14 cellular contexts compared by ENCODE assay signal in genomic region chr9:131590449-131590848, GRCh38. TPM values are rescaled to one million over a fixed set of nuclear protein-coding genes. Genes with fewer than 3 reads are reported as not detected.
DNase-seq lines count a peak whose midpoint lies in the region; ATAC-seq and TF ChIP-seq lines count a peak whose summit lies in the region.
"Had no signal": no experiment of that assay in that cellular context is flagged by ENCODE, and none has a peak within 500 bp of the region (broad histone marks: within the 10 kb centered on the region; RNA-seq: fewer than 3 reads in every experiment).

No MANE protein-coding gene starts in this region.

- H3K4me3 Mint-ChIP-seq in activated CD4-positive, alpha-beta T cell treated with anti-CD3 and anti-CD28 coated beads, Interleukin-2, amount 10 ng/mL, durations not matched to agents 7 days and 5 days, result peak overlapping the region; percentile 28
- no peak overlapping the region for H3K4me3 Mint-ChIP-seq in T-helper 1 cell treated with Interleukin-12 subunit alpha and Interleukin-12 subunit beta and Interleukin-4 antibody, amounts not matched to agents 30 μg/mL and 1 μg/mL, for 36 hours
- no peak overlapping the region for H3K4me3 Mint-ChIP-seq in dendritic cell treated with granulocyte-macrophage colony-stimulating factor and Interleukin-4, amounts not matched to agents 40 ng/mL and 50 ng/mL, for 4 days

- POLR2A ChIA-PET in activated CD4-positive, alpha-beta T cell treated with anti-CD3 and anti-CD28 coated beads, Interleukin-2, amount 10 ng/mL, durations not matched to agents 7 days and 5 days (lab: Charles Lee), result no interaction called here

- CTCF ChIA-PET in activated CD4-positive, alpha-beta T cell treated with anti-CD3 and anti-CD28 coated beads, Interleukin-2, amount 10 ng/mL, durations not matched to agents 7 days and 5 days (lab: Charles Lee), result interaction anchor here (0.6 to 4.2 kb wide), 10 partner anchors 11 to 163 kb away, joined by 4 to 62 read pairs (median 8); partner anchors contain the start of gene RAPGEF1

- ATAC-seq in psoas muscle, result no peak
- ATAC-seq in HG02623 (IDR thresholded peaks at IDR 0.05; ENCODE audit: unreplicated experiment), result no peak
- ATAC-seq in HG03159 (IDR thresholded peaks at IDR 0.05; ENCODE audit: unreplicated experiment), result no peak

- H3K9me3 Mint-ChIP-seq in activated CD4-positive, alpha-beta T cell treated with anti-CD3 and anti-CD28 coated beads, Interleukin-2, amount 10 ng/mL, durations not matched to agents 7 days and 5 days, result no peaks in the 10 kb centered on the region
- no peaks in the 10 kb centered on the region for H3K9me3 Mint-ChIP-seq in T-helper 1 cell treated with Interleukin-12 subunit alpha and Interleukin-12 subunit beta and Interleukin-4 antibody, amounts not matched to agents 30 μg/mL and 1 μg/mL, for 36 hours
- no peaks in the 10 kb centered on the region for H3K9me3 Mint-ChIP-seq in dendritic cell treated with granulocyte-macrophage colony-stimulating factor and Interleukin-4, amounts not matched to agents 40 ng/mL and 50 ng/mL, for 4 days

- H3K9me3 ChIP-seq in psoas muscle, result no peaks in the 10 kb centered on the region
- H3K9me3 ChIP-seq: Caco-2 had no signal

- no peaks in the 10 kb centered on the region for H3K27me3 Mint-ChIP-seq in activated CD4-positive, alpha-beta T cell treated with anti-CD3 and anti-CD28 coated beads, Interleukin-2, amount 10 ng/mL, durations not matched to agents 7 days and 5 days
- H3K27me3 Mint-ChIP-seq in T-helper 1 cell treated with Interleukin-12 subunit alpha and Interleukin-12 subunit beta and Interleukin-4 antibody, amounts not matched to agents 30 μg/mL and 1 μg/mL, for 36 hours (ENCODE audit: low read depth), result no peaks in the 10 kb centered on the region
- no peaks in the 10 kb centered on the region for H3K27me3 Mint-ChIP-seq in dendritic cell treated with granulocyte-macrophage colony-stimulating factor and Interleukin-4, amounts not matched to agents 40 ng/mL and 50 ng/mL, for 4 days

- H3K4me1 Mint-ChIP-seq in activated CD4-positive, alpha-beta T cell treated with anti-CD3 and anti-CD28 coated beads, Interleukin-2, amount 10 ng/mL, durations not matched to agents 7 days and 5 days, result peaks cover 49% of the 10 kb centered on the region
- peaks cover 39% of the 10 kb centered on the region for H3K4me1 Mint-ChIP-seq in T-helper 1 cell treated with Interleukin-12 subunit alpha and Interleukin-12 subunit beta and Interleukin-4 antibody, amounts not matched to agents 30 μg/mL and 1 μg/mL, for 36 hours (ENCODE audit: low read depth)
- H3K4me1 Mint-ChIP-seq in dendritic cell treated with granulocyte-macrophage colony-stimulating factor and Interleukin-4, amounts not matched to agents 40 ng/mL and 50 ng/mL, for 4 days (ENCODE audit: low read depth), result peaks cover 90% of the 10 kb centered on the region

- peak; percentile 50 for DNase-seq in activated CD4-positive, alpha-beta T cell treated with anti-CD3 and anti-CD28 coated beads, Interleukin-2, amount 10 ng/mL, durations not matched to agents 7 days and 5 days
- DNase-seq in activated CD4-positive, alpha-beta T cell treated with anti-CD3 and anti-CD28 coated beads for 4 hours, result no peak
- DNase-seq in psoas muscle, result peak in 1 of 2 donors; percentile 24
- DNase-seq in NCI-H1930 (lab: John Stamatoyannopoulos, UW), result no peak
- DNase-seq: cortex of kidney had no signal

- intact Hi-C loops in dendritic cell treated with granulocyte-macrophage colony-stimulating factor and Interleukin-4, amounts not matched to agents 40 ng/mL and 50 ng/mL, for 4 days (cut with micrococcal nuclease), result loop anchor here (2.0 kb wide), 1 partner anchor 150 kb away; the partner anchor contains the start of gene RAPGEF1
- intact Hi-C loops in psoas muscle (cut with DNase I), result loop anchor here (2.0 to 10.0 kb wide), 2 partner anchors 150 to 664 kb away; partner anchors contain the start of gene RAPGEF1 (in 1 of the 2)

- H3K27ac ChIP-seq in psoas muscle, result peak overlapping the region; percentile 76

- peaks cover 24% of the 10 kb centered on the region for H3K4me1 ChIP-seq in psoas muscle
- H3K4me1 ChIP-seq: Caco-2 had no signal

- peaks cover 4 to 68% of the 10 kb centered on the region in 2 donors for H3K36me3 ChIP-seq in psoas muscle (ENCODE audit: insufficient read depth in 1 of 2, low read depth in 1 of 2)

- peak overlapping the region; percentile 82 for H3K27ac Mint-ChIP-seq in activated CD4-positive, alpha-beta T cell treated with anti-CD3 and anti-CD28 coated beads, Interleukin-2, amount 10 ng/mL, durations not matched to agents 7 days and 5 days
- H3K27ac Mint-ChIP-seq in T-helper 1 cell treated with Interleukin-12 subunit alpha and Interleukin-12 subunit beta and Interleukin-4 antibody, amounts not matched to agents 30 μg/mL and 1 μg/mL, for 36 hours, result peak overlapping the region; percentile 70
- peak overlapping the region; percentile 64 for H3K27ac Mint-ChIP-seq in dendritic cell treated with granulocyte-macrophage colony-stimulating factor and Interleukin-4, amounts not matched to agents 40 ng/mL and 50 ng/mL, for 4 days

- H3K4me3 ChIP-seq in psoas muscle, result no peak overlapping the region
- H3K4me3 ChIP-seq: skin epidermis had no signal

- no peak for TF ChIP-seq CTCF in psoas muscle (IDR thresholded peaks at IDR 0.05)

- WGBS in psoas muscle, 3 donors, result 76 to 82% (median 78%) methylated on average over 13 of the region's 13 CpGs

- peaks cover 19% of the 10 kb centered on the region for H3K36me3 Mint-ChIP-seq in activated CD4-positive, alpha-beta T cell treated with anti-CD3 and anti-CD28 coated beads, Interleukin-2, amount 10 ng/mL, durations not matched to agents 7 days and 5 days (ENCODE audit: low read depth)
- peaks cover 40% of the 10 kb centered on the region for H3K36me3 Mint-ChIP-seq in T-helper 1 cell treated with Interleukin-12 subunit alpha and Interleukin-12 subunit beta and Interleukin-4 antibody, amounts not matched to agents 30 μg/mL and 1 μg/mL, for 36 hours (ENCODE audit: low read depth)
- H3K36me3 Mint-ChIP-seq in dendritic cell treated with granulocyte-macrophage colony-stimulating factor and Interleukin-4, amounts not matched to agents 40 ng/mL and 50 ng/mL, for 4 days (ENCODE audit: low read depth), result peaks cover 100% of the 10 kb centered on the region

- H3K27me3 ChIP-seq in psoas muscle (ENCODE audit: insufficient read depth in 3 of 3, low read length in 2 of 3), result no peaks in the 10 kb centered on the region

RNA-seq across cellular contexts. Expression of gene PRRT1B, which starts 45.1 kb away (rescaled TPM):
- total RNA-seq in activated CD4-positive, alpha-beta T cell treated with anti-CD3 and anti-CD28 coated beads, Interleukin-2, amount 10 ng/mL, durations not matched to agents 7 days and 5 days, result not detected
- not detected for total RNA-seq in psoas muscle
- polyA plus RNA-seq in psoas muscle, result not detected
- total RNA-seq: A172, aorta, mammary epithelial cell had no signal
- polyA plus RNA-seq: aorta, mammary epithelial cell had no signal

RNA-seq across cellular contexts. Expression of gene UCK1, which starts 59.4 kb away (rescaled TPM):
- 10 to 100 TPM; 35.9 to 39.5 TPM for total RNA-seq in activated CD4-positive, alpha-beta T cell treated with anti-CD3 and anti-CD28 coated beads, Interleukin-2, amount 10 ng/mL, durations not matched to agents 7 days and 5 days
- total RNA-seq in psoas muscle, result 10 to 100 TPM; 16.8 to 40.0 (median 21.8) TPM
- 10 to 100 TPM; 37.8 to 75.6 (median 47.4) TPM for polyA plus RNA-seq in psoas muscle
